In genomic region chr7:151251328-151251925, GRCh38 we compare ENCODE assay signal across 7 cellular contexts. TPM values are rescaled to one million over a fixed set of nuclear protein-coding genes. Genes with fewer than 3 reads are reported as not detected.
DNase-seq lines count a peak whose midpoint lies in the region; ATAC-seq and TF ChIP-seq lines count a peak whose summit lies in the region.

No MANE protein-coding gene starts in this region.

- H3K27me3 ChIP-seq in mesenchymal stem cell (ENCODE audit: control insufficient read depth in 1 of 2, insufficient read depth in 1 of 2, low read length in 2 of 2) (peaks cover 20 to 26% of the 10 kb centered on the region in 2 experiments), tibial nerve (no peaks in the 10 kb centered on the region)

- peak overlapping the region; percentile 96 for H4K91ac ChIP-seq in mesenchymal stem cell (ENCODE audit: low read length)

- H3K27ac ChIP-seq in HEK293 (ENCODE audit: extremely low read depth, low read depth, low read length) = peak overlapping the region; percentile 62
- H3K27ac ChIP-seq in OCI-LY7 (ENCODE audit: low read depth, low read length, poor library complexity, severe bottlenecking) = no peak overlapping the region
- H3K27ac ChIP-seq in mesenchymal stem cell (ENCODE audit: low read length, poor library complexity, severe bottlenecking) = peak overlapping the region; percentile 22
- peak overlapping the region; percentile 85 to 98 (median 93) for H3K27ac ChIP-seq in tibial nerve

- H3K4me3 ChIP-seq in HEK293 (ENCODE audit: low read depth, low read length) (peak overlapping the region; percentile 49), OCI-LY7 (ENCODE audit: low read depth, low read length, poor library complexity, severe bottlenecking) (peak overlapping the region; percentile 41), mesenchymal stem cell (ENCODE audit: insufficient read depth in 1 of 2, low read depth in 1 of 2, low read length in 2 of 2) (peak overlapping the region; percentile 68 to 79), tibial nerve (peak overlapping the region; percentile 39 to 77 (median 48))

- 4% methylated on average over 40 of the region's 55 CpGs for WGBS in mesenchymal stem cell
- WGBS in tibial nerve, 2 donors = 1 to 10% methylated on average over 3 to 30 of the region's 55 CpGs

- H4K20me1 ChIP-seq in OCI-LY7 (ENCODE audit: insufficient read depth, low read length) = no peaks in the 10 kb centered on the region

- H3K14ac ChIP-seq in mesenchymal stem cell (ENCODE audit: low read length in 2 of 2) = peak overlapping the region in 1 of 2 experiments; percentile 78

- H3K79me2 ChIP-seq in OCI-LY7 (ENCODE audit: insufficient read depth, low read depth, low read length) = no peaks in the 10 kb centered on the region

- H2AFZ ChIP-seq in OCI-LY7 (ENCODE audit: low read length) (peak overlapping the region; percentile 63), mesenchymal stem cell (ENCODE audit: low read depth, low read length) (no peak overlapping the region)

- DNase-seq in OCI-LY7 (ENCODE audit: low spot score) = peak; percentile 55
- peak; percentile 62 for DNase-seq in dermis blood vessel endothelial cell
- DNase-seq in mesenchymal stem cell = peak; percentile 62
- DNase-seq in tibial nerve (ENCODE audit: low spot score in 2 of 2) = peak in 1 of 2 donors; percentile 44
- no peak for DNase-seq in DMS114 treated with DMSO at 0.1 percent for 48 hours (lab: John Stamatoyannopoulos, UW; ENCODE audit: unreplicated experiment)

- peak overlapping the region; percentile 98 for H2BK15ac ChIP-seq in mesenchymal stem cell (ENCODE audit: low read depth, poor library complexity, severe bottlenecking)

- peak overlapping the region; percentile 81 for H3K9ac ChIP-seq in mesenchymal stem cell (ENCODE audit: low read length)

- H2BK12ac ChIP-seq in mesenchymal stem cell (ENCODE audit: low read length in 2 of 2) = peak overlapping the region; percentile 12 to 93

- H3K23ac ChIP-seq in mesenchymal stem cell (ENCODE audit: low read length in 2 of 2) = peak overlapping the region in 1 of 2 experiments; percentile 16

- H4K8ac ChIP-seq in mesenchymal stem cell (ENCODE audit: low read length) = peak overlapping the region; percentile 94

- POLR2A ChIA-PET in HEK293 (lab: Yijun Ruan, JAX) (interaction anchor here (0.6 to 1.4 kb wide), 7 partner anchors 8 to 76 kb away, joined by 3 to 7 read pairs (median 4); partner anchors contain the start of genes ABCF2 and CHPF2), OCI-LY7 (lab: Charles Lee) (interaction anchor here (0.6 to 0.9 kb wide), 3 partner anchors 11 to 204 kb away, joined by 3 to 4 read pairs (median 3); no protein-coding TSS in a partner anchor)

- intact Hi-C loops in OCI-LY7 (cut with micrococcal nuclease; ENCODE audit: unreplicated experiment) = no loop called here

- H3K4ac ChIP-seq in mesenchymal stem cell (ENCODE audit: low read depth in 1 of 2, low read length in 2 of 2) = peak overlapping the region; percentile 83 to 92

- H3K4me1 ChIP-seq in HEK293 (ENCODE audit: control insufficient read depth, insufficient read depth, low read length) = peaks cover 3% of the 10 kb centered on the region; the same call in 1 of the 2 replicates
- peaks cover 33% of the 10 kb centered on the region for H3K4me1 ChIP-seq in OCI-LY7 (ENCODE audit: insufficient read depth, low read length, poor library complexity, severe bottlenecking)
- peaks cover 48% of the 10 kb centered on the region for H3K4me1 ChIP-seq in mesenchymal stem cell (ENCODE audit: control insufficient read depth, insufficient read depth, low read depth, low read length)
- peaks cover 0 to 60% (median 33%) of the 10 kb centered on the region in 4 donors for H3K4me1 ChIP-seq in tibial nerve

- BruUV-seq in OCI-LY7 (replicated peaks; lab: Mats Ljungman, UMichigan) = no TSS peak

- H3K9me3 ChIP-seq in HEK293 (ENCODE audit: control insufficient read depth, insufficient read depth, low read depth, low read length) (no peaks in the 10 kb centered on the region), OCI-LY7 (ENCODE audit: low read length) (no peaks in the 10 kb centered on the region), mesenchymal stem cell (ENCODE audit: control insufficient read depth, low read length) (no peaks in the 10 kb centered on the region), tibial nerve (no peaks in the 10 kb centered on the region)

- ATAC-seq in HG03045 (IDR thresholded peaks at IDR 0.05; ENCODE audit: unreplicated experiment) = no peak

- peak overlapping the region; percentile 90 for H2BK120ac ChIP-seq in mesenchymal stem cell (ENCODE audit: low read depth, low read length)

- no peaks in the 10 kb centered on the region for H3K9me2 ChIP-seq in OCI-LY7 (ENCODE audit: insufficient read depth, low read length)

- H3K36me3 ChIP-seq in HEK293 (ENCODE audit: control insufficient read depth in 2 of 2, insufficient read depth in 1 of 2, low read length in 2 of 2) (no peaks in the 10 kb centered on the region), OCI-LY7 (ENCODE audit: insufficient read depth, low read length) (no peaks in the 10 kb centered on the region), mesenchymal stem cell (ENCODE audit: control insufficient read depth in 1 of 2, insufficient read depth in 2 of 2, low read depth in 1 of 2, low read length in 2 of 2) (no peaks in the 10 kb centered on the region), tibial nerve (no peaks in the 10 kb centered on the region)

- TF ChIP-seq EP300 in tibial nerve (IDR thresholded peaks at IDR 0.05) = no peak

- TF ChIP-seq CTCF in HEK293 (tag by site-specific recombination; IDR thresholded peaks at IDR 0.05) (0 out of 2 replicates have a peak, but pooled peaks have one; percentile 13), OCI-LY7 (conservative IDR thresholded peaks at IDR 0.05; ENCODE audit: low read length) (no peak), tibial nerve (IDR thresholded peaks at IDR 0.05) (no peak)

- H3K4me2 ChIP-seq in OCI-LY7 (ENCODE audit: low read length) (peak overlapping the region; percentile 51), mesenchymal stem cell (ENCODE audit: low read length, poor library complexity, severe bottlenecking) (peak overlapping the region; percentile 66)

- no peak for TF ChIP-seq POLR2A in tibial nerve (IDR thresholded peaks at IDR 0.05)

- no peak overlapping the region for H2BK5ac ChIP-seq in mesenchymal stem cell (ENCODE audit: low read depth, low read length, poor library complexity, severe bottlenecking)

- peaks cover 6% of the 10 kb centered on the region for H3K79me1 ChIP-seq in mesenchymal stem cell (replicated peaks; ENCODE audit: low read length, poor library complexity, severe bottlenecking)

- H3K18ac ChIP-seq in mesenchymal stem cell (ENCODE audit: low read depth in 1 of 2, low read length in 2 of 2) = peak overlapping the region; percentile 97

- peak overlapping the region; percentile 40 for H2AK5ac ChIP-seq in mesenchymal stem cell (ENCODE audit: low read length, severe bottlenecking)

- CTCF ChIA-PET in HEK293 (lab: Yijun Ruan, JAX) = interaction anchor here (0.5 to 1.1 kb wide), 4 partner anchors 9 to 233 kb away, joined by 3 to 4 read pairs (median 3); no protein-coding TSS in a partner anchor
- CTCF ChIA-PET in OCI-LY7 (lab: Charles Lee; ENCODE audit: unreplicated experiment) = interaction anchor here (1.6 kb wide), 1 partner anchor 8 kb away, joined by 6 read pairs; no protein-coding TSS in a partner anchor

TF ChIP-seq in HEK293, 187 proteins besides CTCF, POLR2A, EP300 and RAD21 (continues in another document):
- TF ChIP-seq ZNF112 (tag by site-specific recombination; IDR thresholded peaks at IDR 0.05) = no peak
- TF ChIP-seq ZNF350 (tag by site-specific recombination; IDR thresholded peaks at IDR 0.05) = no peak
- no peak for TF ChIP-seq ZNF157 (tag by site-specific recombination; IDR thresholded peaks at IDR 0.05)
- no peak for TF ChIP-seq ZNF140 (tag by site-specific recombination; IDR thresholded peaks at IDR 0.05)
- no peak for TF ChIP-seq ZNF48 (tag by site-specific recombination; IDR thresholded peaks at IDR 0.05)
- TF ChIP-seq ZNF23 (tag by site-specific recombination; IDR thresholded peaks at IDR 0.05; ENCODE audit: borderline replicate concordance) = no peak
- no peak for TF ChIP-seq ZNF302 (tag by site-specific recombination; IDR thresholded peaks at IDR 0.05; ENCODE audit: low read depth)
- peak; percentile 38; the same call in 1 of the 2 replicates for TF ChIP-seq EGR2 (tag by site-specific recombination; IDR thresholded peaks at IDR 0.05; ENCODE audit: low read depth)
- TF ChIP-seq GLIS2 (tag by site-specific recombination; IDR thresholded peaks at IDR 0.05) = peak; percentile 27; the same call in 1 of the 2 replicates
- peak; percentile 97 for TF ChIP-seq ZFP69B (tag by site-specific recombination; IDR thresholded peaks at IDR 0.05)
- TF ChIP-seq MZF1 (tag by site-specific recombination; IDR thresholded peaks at IDR 0.05; ENCODE audit: borderline replicate concordance) = no peak
- no peak for TF ChIP-seq ZNF214 (tag by site-specific recombination; IDR thresholded peaks at IDR 0.05; ENCODE audit: borderline replicate concordance)

RNA-seq across cellular contexts. Expression of gene SMARCD3, which starts 2.9 kb away (rescaled TPM):
- total RNA-seq in OCI-LY7 (2014; rRNA removed; shearing (Covaris generic)) = 1.5 and 2.5 TPM in 2 replicates
- total RNA-seq in OCI-LY7 (2022) (1.5 and 1.9 TPM in 2 replicates), dermis blood vessel endothelial cell (0.85 and 2.0 TPM in 2 replicates), tibial nerve (10 to 100 TPM; 55.5 to 97.2 (median 77.3) TPM)
- 81.8 TPM for polyA plus RNA-seq in mesenchymal stem cell (2013, experiment 1 of 2)
- polyA plus RNA-seq in mesenchymal stem cell (2013, experiment 2 of 2) = 74.6 TPM

RNA-seq across cellular contexts. Expression of gene CHPF2, which starts 19.1 kb away (rescaled TPM):
- total RNA-seq in OCI-LY7 (2014; rRNA removed; shearing (Covaris generic)) = 19.8 and 27.0 TPM in 2 replicates
- 29.8 and 34.2 TPM in 2 replicates for total RNA-seq in OCI-LY7 (2022)
- total RNA-seq in dermis blood vessel endothelial cell = 49.9 and 66.1 TPM in 2 replicates
- 73.1 TPM for polyA plus RNA-seq in mesenchymal stem cell (2013, experiment 1 of 2)
- 72.6 TPM for polyA plus RNA-seq in mesenchymal stem cell (2013, experiment 2 of 2)
- 10 to 100 TPM; 34.5 to 58.5 (median 40.2) TPM for total RNA-seq in tibial nerve

RNA-seq across cellular contexts. Expression of gene ABCF2, which starts 24.4 kb away (rescaled TPM):
- 30.7 and 31.8 TPM in 2 replicates for total RNA-seq in OCI-LY7 (2014; rRNA removed; shearing (Covaris generic))
- 28.6 and 44.9 TPM in 2 replicates for total RNA-seq in OCI-LY7 (2022)
- total RNA-seq in dermis blood vessel endothelial cell = 74.6 and 76.2 TPM in 2 replicates
- 26.1 TPM for polyA plus RNA-seq in mesenchymal stem cell (2013, experiment 1 of 2)
- polyA plus RNA-seq in mesenchymal stem cell (2013, experiment 2 of 2) = 25.0 TPM
- total RNA-seq in tibial nerve = 10 to 100 TPM; 34.3 to 72.9 (median 34.9) TPM

RNA-seq across cellular contexts. Expression of gene H2BK1, which starts 41.1 kb away (rescaled TPM):
- 1.3 TPM in 1 of 2 replicates, not detected in the other for total RNA-seq in OCI-LY7 (2014; rRNA removed; shearing (Covaris generic))
- total RNA-seq in OCI-LY7 (2022) (not detected in 2 replicates), dermis blood vessel endothelial cell (not detected in 2 replicates), tibial nerve (not detected)
- polyA plus RNA-seq in mesenchymal stem cell (2013, experiment 1 of 2) = not detected
- not detected for polyA plus RNA-seq in mesenchymal stem cell (2013, experiment 2 of 2)

Comparison
In these comparisons a context has a peak if more than half of its experiments do, and no peak if none do; other contexts are left out.
1. RNA of gene SMARCD3, which starts 2.9 kb away (total RNA-seq): 55.5 to 97.2 TPM in tibial nerve; 1.5 to 2.5 TPM in OCI-LY7 and 0.85 to 2.0 TPM in dermis blood vessel endothelial cell; every median in the first group is over 10 times any median in the second.
2. Peak in every context shown above with its lines, with median percentiles within 50 percentile points of each other: H3K4me3 ChIP-seq.